Comparison of ENCODE assay signal across 23 cellular contexts in genomic region chr5:170144286-170145023, GRCh38. TPM values are rescaled to one million over a fixed set of nuclear protein-coding genes. Genes with fewer than 3 reads are reported as not detected.
"Had no signal": no experiment of that assay in that cellular context is flagged by ENCODE, and none has a peak within 500 bp of the region (broad histone marks: within the 10 kb centered on the region; RNA-seq: fewer than 3 reads in every experiment).

No MANE protein-coding gene starts in this region.

- ATAC-seq: left lung, sciatic nerve had no signal

- H3K36me3 Mint-ChIP-seq: immature natural killer cell, memory B cell, mesothelial cell of epicardium had no signal

- H3K27ac Mint-ChIP-seq: immature natural killer cell, memory B cell, mesothelial cell of epicardium, nephron had no signal

- DNase-seq: colonic mucosa; dermis blood vessel endothelial cell; effector CD4-positive, alpha-beta T cell; immature natural killer cell; left lung; spleen; stimulated activated CD4-positive, alpha-beta T cell treated with anti-CD3 and anti-CD28 coated beads, Interleukin-15, amount 100 ng/mL, for 24 hours; stimulated activated CD4-positive, alpha-beta T cell treated with anti-CD3 and anti-CD28 coated beads, Interleukin-1b, Interleukin-23, amount 100 ng/mL, for 48 hours; stimulated activated CD4-positive, alpha-beta T cell treated with anti-CD3 and anti-CD28 coated beads, Interleukin-4, amount 100 ng/mL, for 24 hours; stimulated activated naive CD4-positive, alpha-beta T cell; thyroid gland; upper lobe of right lung had no signal

- H3K4me1 Mint-ChIP-seq: immature natural killer cell, mesothelial cell of epicardium, nephron had no signal

- H3K9me3 Mint-ChIP-seq: immature natural killer cell, memory B cell, mesothelial cell of epicardium, nephron had no signal

- H3K4me3 Mint-ChIP-seq: immature natural killer cell, memory B cell, mesothelial cell of epicardium, nephron had no signal

RNA-seq across cellular contexts. Expression of gene FOXI1, which starts 38.8 kb away (rescaled TPM):
- total RNA-seq: cerebellum, dermis blood vessel endothelial cell, fibroblast of villous mesenchyme, left lung, mesothelial cell of epicardium, myocyte, omental fat pad, pulmonary artery endothelial cell, sciatic nerve, skeletal muscle tissue, spleen, thyroid gland, upper lobe of right lung, vagina had no signal
